13 cellular contexts compared by ENCODE assay signal in the genomic region with DNA sequence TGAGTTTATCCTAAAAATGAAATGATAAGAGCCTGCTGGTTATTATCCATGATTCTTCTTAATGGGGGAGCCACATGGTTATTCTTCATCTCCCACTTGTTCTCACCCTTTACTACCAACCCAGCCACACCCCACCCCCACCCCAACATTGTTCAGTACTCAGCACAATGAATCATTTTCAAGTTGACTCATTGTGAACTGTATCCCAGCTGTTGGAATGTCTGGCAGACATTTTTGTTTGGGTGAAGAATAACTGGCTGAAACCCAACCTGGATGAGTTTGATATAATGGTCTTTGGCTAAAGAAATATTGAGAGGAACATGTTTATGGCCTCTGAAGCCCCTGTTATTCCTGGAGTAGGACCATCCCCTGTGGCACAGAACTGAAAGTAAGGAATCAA.
DNase-seq lines count a peak whose midpoint lies in the region; ATAC-seq, FAIRE-seq and TF ChIP-seq lines count a peak whose summit lies in the region.
"Had no signal": no experiment of that assay in that cellular context is flagged by ENCODE, and none has a peak within 500 bp of the region (broad histone marks: within the 10 kb centered on the region; RNA-seq: fewer than 3 reads in every experiment).

No MANE protein-coding gene starts in this region.

- H3K4me2 ChIP-seq in K562 (ENCODE audit: insufficient read depth, low read length), result no peak overlapping the region

- H3K79me2 ChIP-seq in K562 (ENCODE audit: control insufficient read depth, insufficient read depth, low read length), result no peaks in the 10 kb centered on the region

- H3K4me1 ChIP-seq in K562 (replicated peaks in 1 of 2; ENCODE audit: control insufficient read depth in 2 of 2, insufficient read depth in 2 of 2, low read length in 2 of 2), result no peaks in the 10 kb centered on the region

- BruUV-seq in K562 (replicated peaks; lab: Mats Ljungman, UMichigan), result no TSS peak

- no peaks in the 10 kb centered on the region for H3K27me3 ChIP-seq in K562 (ENCODE audit: control insufficient read depth in 2 of 2, insufficient read depth in 2 of 2, low read length in 2 of 2)
- H3K27me3 ChIP-seq: cardiac muscle cell had no signal

- TF ChIP-seq CTCF in K562 (IDR thresholded peaks at IDR 0.05 in 2 of 3, conservative IDR thresholded peaks at IDR 0.05 in 1 of 3; ENCODE audit: insufficient read depth in 2 of 3, low read depth in 1 of 3, low read length in 3 of 3), result no peak

- FAIRE-seq in K562 (lab: Jason Lieb, UNC), result no peak

- no peak for ATAC-seq in K562
- no peak for ATAC-seq in GM21526 (IDR thresholded peaks at IDR 0.05; ENCODE audit: low FRiP score, unreplicated experiment)
- ATAC-seq in HG03108 (IDR thresholded peaks at IDR 0.05; ENCODE audit: unreplicated experiment), result no peak
- ATAC-seq: natural killer cell treated with Interleukin-12 subunit alpha and Interleukin-12 subunit beta and Interleukin-15 and Interleukin-18, amount 100 ng/mL, for 72 hours had no signal

- H3K9ac ChIP-seq in K562 (ENCODE audit: insufficient read depth in 1 of 2, low read depth in 2 of 2, low read length in 2 of 2), result no peak overlapping the region

- H3K4me3 ChIP-seq in K562, result no peak overlapping the region
- H3K4me3 ChIP-seq: cardiac muscle cell had no signal

- TF ChIP-seq POLR2A in K562 (conservative IDR thresholded peaks at IDR 0.05), result no peak

- no peak for TF ChIP-seq EP300 in K562 (IDR thresholded peaks at IDR 0.05; ENCODE audit: low read length)

- CTCF ChIA-PET in K562 (lab: Yijun Ruan, JAX; ENCODE audit: low intra/inter-chr PET ratio), result no interaction called here

- H3K9me3 ChIP-seq in K562 (replicated peaks; ENCODE audit: control insufficient read depth, insufficient read depth, low read depth, low read length), result no peaks in the 10 kb centered on the region

- intact Hi-C loops in K562 (cut with micrococcal nuclease), result loop anchor here (10.0 kb wide), 1 partner anchor 529 kb away; no protein-coding TSS in a partner anchor

- no peaks in the 10 kb centered on the region for H3K9me1 ChIP-seq in K562 (ENCODE audit: control insufficient read depth, insufficient read depth, low read length)

- in situ Hi-C loops in K562 (cut with MboI), result loop anchor here (10.0 kb wide), 1 partner anchor 229 kb away; no protein-coding TSS in a partner anchor

- no peaks in the 10 kb centered on the region for H4K20me1 ChIP-seq in K562 (replicated peaks; ENCODE audit: control insufficient read depth, insufficient read depth, low read length)

- H3K27ac ChIP-seq in K562 (ENCODE audit: extremely low read depth, low read depth, low read length), result no peak overlapping the region
- H3K27ac ChIP-seq: cardiac muscle cell had no signal

- TF ChIP-seq RAD21 in K562 (CRISPR knock-in tag; conservative IDR thresholded peaks at IDR 0.05 in 1 of 2, IDR thresholded peaks at IDR 0.05 in 1 of 2), result no peak

- H3K36me3 ChIP-seq in K562 (ENCODE audit: control insufficient read depth, insufficient read depth, low read length), result no peaks in the 10 kb centered on the region
- H3K36me3 ChIP-seq: cardiac muscle cell had no signal

- POLR2A ChIA-PET in K562 (lab: Yijun Ruan, JAX), result no interaction called here

- no peak overlapping the region for H2AFZ ChIP-seq in K562 (ENCODE audit: low read depth, low read length)

- DNase-seq in AG08396 (ENCODE audit: low spot score) (peak; percentile 47), LHCN-M2 (ENCODE audit: low read depth) (peak; percentile 91), K562 (ENCODE audit: extremely low read depth in 1 of 4, low spot score in 3 of 4) (peak in 3 of 4 experiments; percentile 4 to 23 (median 9)), kidney glomerular epithelial cell (lab: John Stamatoyannopoulos, UW) (peak; percentile 79), COR-L47 (lab: John Stamatoyannopoulos, UW) (no peak)
- no peak for DNase-seq in stimulated activated CD4-positive, alpha-beta T cell treated with anti-CD3 and anti-CD28 coated beads, Interleukin-4, amount 100 ng/mL, for 1 hour
- DNase-seq: CD8-positive, alpha-beta memory T cell; NCI-H2029 treated with DMSO at 0.1 percent for 48 hours; stimulated activated CD4-positive, alpha-beta T cell treated with anti-CD3 and anti-CD28 coated beads, Interleukin-4, amount 100 ng/mL, for 24 hours had no signal

TF ChIP-seq in K562, 482 proteins besides CTCF, POLR2A, EP300 and RAD21:
- no peak for TF ChIP-seq ZNF347 (CRISPR knock-in tag; IDR thresholded peaks at IDR 0.05; ENCODE audit: low read depth)
- TF ChIP-seq DACH1 (IDR thresholded peaks at IDR 0.05; ENCODE audit: partially characterized antibody), result peak; percentile 62
- TF ChIP-seq NFIC (IDR thresholded peaks at IDR 0.05), result peak; percentile 45; the same call in 1 of the 2 replicates
- TF ChIP-seq, protein P1, sequence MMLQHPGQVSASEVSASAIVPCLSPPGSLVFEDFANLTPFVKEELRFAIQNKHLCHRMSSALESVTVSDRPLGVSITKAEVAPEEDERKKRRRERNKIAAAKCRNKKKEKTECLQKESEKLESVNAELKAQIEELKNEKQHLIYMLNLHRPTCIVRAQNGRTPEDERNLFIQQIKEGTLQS (IDR thresholded peaks at IDR 0.05), result 0 out of 2 replicates have a peak, but pooled peaks have one; percentile 18
- TF ChIP-seq, protein P1 (CRISPR knock-in tag; conservative IDR thresholded peaks at IDR 0.05), result no peak
- TF ChIP-seq JUND (IDR thresholded peaks at IDR 0.05; ENCODE audit: borderline replicate concordance, low read depth, low read length), result peak; percentile 28; the same call in 1 of the 2 replicates
- no peak for TF ChIP-seq JUND (tag; IDR thresholded peaks at IDR 0.05; ENCODE audit: borderline replicate concordance, low read depth, low read length)
- peak in 1 of 3 experiments; percentile 19 for TF ChIP-seq YY1 (IDR thresholded peaks at IDR 0.05; ENCODE audit: borderline replicate concordance in 1 of 3, control insufficient read depth in 1 of 3, extremely low read depth in 1 of 3, insufficient read depth in 3 of 3, insufficient read length in 1 of 3, insufficient replicate concordance in 2 of 3, low read depth in 1 of 3, low read length in 2 of 3)
- TF ChIP-seq JUN (IDR thresholded peaks at IDR 0.05; ENCODE audit: borderline replicate concordance, low read depth, low read length), result peak; percentile 39; the same call in 1 of the 2 replicates
- no peak for TF ChIP-seq JUN (CRISPR knock-in tag; IDR thresholded peaks at IDR 0.05; ENCODE audit: borderline replicate concordance)
- TF ChIP-seq FOSL1 (tag; conservative IDR thresholded peaks at IDR 0.05), result peak; percentile 85
- peak; percentile 31 for TF ChIP-seq MEIS2 (IDR thresholded peaks at IDR 0.05; ENCODE audit: partially characterized antibody)
- no peak for TF ChIP-seq DPF2 (IDR thresholded peaks at IDR 0.05)
- TF ChIP-seq, protein P2, sequence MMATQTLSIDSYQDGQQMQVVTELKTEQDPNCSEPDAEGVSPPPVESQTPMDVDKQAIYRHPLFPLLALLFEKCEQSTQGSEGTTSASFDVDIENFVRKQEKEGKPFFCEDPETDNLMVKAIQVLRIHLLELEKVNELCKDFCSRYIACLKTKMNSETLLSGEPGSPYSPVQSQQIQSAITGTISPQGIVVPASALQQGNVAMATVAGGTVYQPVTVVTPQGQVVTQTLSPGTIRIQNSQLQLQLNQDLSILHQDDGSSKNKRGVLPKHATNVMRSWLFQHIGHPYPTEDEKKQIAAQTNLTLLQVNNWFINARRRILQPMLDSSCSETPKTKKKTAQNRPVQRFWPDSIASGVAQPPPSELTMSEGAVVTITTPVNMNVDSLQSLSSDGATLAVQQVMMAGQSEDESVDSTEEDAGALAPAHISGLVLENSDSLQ (IDR thresholded peaks at IDR 0.05), result peak; percentile 10; the same call in 1 of the 2 replicates
- TF ChIP-seq, protein P3, sequence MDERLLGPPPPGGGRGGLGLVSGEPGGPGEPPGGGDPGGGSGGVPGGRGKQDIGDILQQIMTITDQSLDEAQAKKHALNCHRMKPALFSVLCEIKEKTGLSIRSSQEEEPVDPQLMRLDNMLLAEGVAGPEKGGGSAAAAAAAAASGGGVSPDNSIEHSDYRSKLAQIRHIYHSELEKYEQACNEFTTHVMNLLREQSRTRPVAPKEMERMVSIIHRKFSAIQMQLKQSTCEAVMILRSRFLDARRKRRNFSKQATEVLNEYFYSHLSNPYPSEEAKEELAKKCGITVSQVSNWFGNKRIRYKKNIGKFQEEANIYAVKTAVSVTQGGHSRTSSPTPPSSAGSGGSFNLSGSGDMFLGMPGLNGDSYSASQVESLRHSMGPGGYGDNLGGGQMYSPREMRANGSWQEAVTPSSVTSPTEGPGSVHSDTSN (CRISPR knock-in tag; IDR thresholded peaks at IDR 0.05; ENCODE audit: low read depth), result no peak
- TF ChIP-seq, protein P3 (tag; conservative IDR thresholded peaks at IDR 0.05; ENCODE audit: low read depth), result peak; percentile 44
- no peak for TF ChIP-seq ZNF668 (CRISPR knock-in tag; IDR thresholded peaks at IDR 0.05)
TF ChIP-seq in K562: peak in this region for 10.

Comparison
In these comparisons a context has a peak if more than half of its experiments do, and no peak if none do; other contexts are left out.
1. DNase-seq: peak in AG08396 (single experiment), LHCN-M2 (single experiment), K562 (3 of 4) and kidney glomerular epithelial cell (single experiment); none in COR-L47 (single experiment) and stimulated activated CD4-positive, alpha-beta T cell treated with anti-CD3 and anti-CD28 coated beads, Interleukin-4, amount 100 ng/mL, for 1 hour (single experiment).